Comparison of ENCODE assay signal across 14 cellular contexts in genomic region chr3:111593666-111594065, GRCh38. TPM values are rescaled to one million over a fixed set of nuclear protein-coding genes. Genes with fewer than 3 reads are reported as not detected.
DNase-seq lines count a peak whose midpoint lies in the region; ATAC-seq, FAIRE-seq and TF ChIP-seq lines count a peak whose summit lies in the region.
"Had no signal": no experiment of that assay in that cellular context is flagged by ENCODE, and none has a peak within 500 bp of the region (broad histone marks: within the 10 kb centered on the region; RNA-seq: fewer than 3 reads in every experiment).

No MANE protein-coding gene starts in this region.

- H3K9me3 ChIP-seq in breast epithelium (no peaks in the 10 kb centered on the region), OCI-LY1 (ENCODE audit: low read length) (no peaks in the 10 kb centered on the region), esophagus squamous epithelium (no peaks in the 10 kb centered on the region)

- DNase-seq in MCF 10A (ENCODE audit: unreplicated experiment) (no peak), breast epithelium (ENCODE audit: low spot score in 2 of 2) (no peak), esophagus squamous epithelium (lab: John Stamatoyannopoulos, UW) (no peak), urothelium cell line (ENCODE audit: low spot score) (no peak), NCI-H526 treated with DMSO at 0.1 percent for 48 hours (lab: John Stamatoyannopoulos, UW) (no peak), HCEC 1CT (no peak)
- DNase-seq: activated gamma-delta T cell treated with Interleukin-2 at 50 U/mL for 16 hours, H9, Kasumi-1 had no signal

- no peaks in the 10 kb centered on the region for H3K79me2 ChIP-seq in OCI-LY1 (ENCODE audit: insufficient read depth, low read length)

- no peak overlapping the region for H3K9ac ChIP-seq in OCI-LY1 (ENCODE audit: low read length)

- H3K27me3 ChIP-seq in breast epithelium (no peaks in the 10 kb centered on the region), OCI-LY1 (ENCODE audit: insufficient read depth, low read length) (no peaks in the 10 kb centered on the region), esophagus squamous epithelium (no peaks in the 10 kb centered on the region)

- no peaks in the 10 kb centered on the region for H3F3A ChIP-seq in OCI-LY1 (ENCODE audit: insufficient read depth, low read length)

- intact Hi-C loops in MCF 10A (cut with micrococcal nuclease) (no loop called here), breast epithelium (cut with DNase I; ENCODE audit: low total_unique reads) (no loop called here), esophagus squamous epithelium (cut with DNase I) (no loop called here)

- peaks cover 71% of the 10 kb centered on the region for H3K4me1 Mint-ChIP-seq in MCF 10A (ENCODE audit: insufficient read depth, unreplicated experiment)
- H3K4me1 Mint-ChIP-seq: H9 had no signal

- POLR2A ChIA-PET in MCF 10A (lab: Yijun Ruan, JAX), result interaction anchor here (0.7 to 4.8 kb wide), 12 partner anchors 8 to 385 kb away, joined by 3 to 51 read pairs (median 6); partner anchors contain the start of gene ABHD10

- peak; percentile 94 for FAIRE-seq in urothelium cell line (lab: Jason Lieb, UNC)
- FAIRE-seq: colon had no signal

- no peaks in the 10 kb centered on the region for H3K36me3 Mint-ChIP-seq in MCF 10A (ENCODE audit: insufficient read depth, unreplicated experiment)

- H3K4me1 ChIP-seq in breast epithelium (no peaks in the 10 kb centered on the region), OCI-LY1 (ENCODE audit: insufficient read depth, low read length, severe bottlenecking) (peaks cover 48% of the 10 kb centered on the region), esophagus squamous epithelium (peaks cover 8 to 52% (median 11%) of the 10 kb centered on the region in 3 donors)

- no peaks in the 10 kb centered on the region for H3K9me2 ChIP-seq in OCI-LY1 (ENCODE audit: low read depth, low read length)

- H3K27ac ChIP-seq in breast epithelium (no peak overlapping the region), OCI-LY1 (ENCODE audit: low read depth, low read length, poor library complexity, severe bottlenecking) (peak overlapping the region; percentile 51), esophagus squamous epithelium (peak overlapping the region in 3 of 4 donors; percentile 44 to 67 (median 50))
- H3K27ac ChIP-seq: VCaP had no signal

- H3K4me3 Mint-ChIP-seq in MCF 10A (ENCODE audit: unreplicated experiment), result peak overlapping the region; percentile 64
- H3K4me3 Mint-ChIP-seq: H9 had no signal

- no peak overlapping the region; the same call in 1 of the 2 replicates for H3K4me2 ChIP-seq in OCI-LY1 (ENCODE audit: low read length)

- H3K4me3 ChIP-seq in breast epithelium, result no peak overlapping the region
- H3K4me3 ChIP-seq in OCI-LY1 (ENCODE audit: low read depth, low read length, poor library complexity, severe bottlenecking), result no peak overlapping the region
- H3K4me3 ChIP-seq in esophagus squamous epithelium, result peak overlapping the region in 3 of 4 donors; percentile 14 to 32 (median 30)

- H4K20me1 ChIP-seq in OCI-LY1 (ENCODE audit: insufficient read depth, low read length), result no peaks in the 10 kb centered on the region

- TF ChIP-seq CTCF in MCF 10A (IDR thresholded peaks at IDR 0.05; ENCODE audit: unreplicated experiment) (no peak), breast epithelium (IDR thresholded peaks at IDR 0.05) (no peak), OCI-LY1 (IDR thresholded peaks at IDR 0.05; ENCODE audit: low read length) (no peak), esophagus squamous epithelium (IDR thresholded peaks at IDR 0.05) (no peak)

- no TSS peak for BruUV-seq in MCF 10A (replicated peaks; lab: Mats Ljungman, UMichigan)

- CTCF ChIA-PET in MCF 10A (lab: Yijun Ruan, JAX), result interaction anchor here (0.9 to 3.2 kb wide), 5 partner anchors 9 to 267 kb away, joined by 5 to 18 read pairs (median 8); no protein-coding TSS in a partner anchor

- H3K36me3 ChIP-seq in breast epithelium (no peaks in the 10 kb centered on the region), OCI-LY1 (ENCODE audit: insufficient read depth, low read length) (no peaks in the 10 kb centered on the region), esophagus squamous epithelium (no peaks in the 10 kb centered on the region)

- H2AFZ ChIP-seq in OCI-LY1 (ENCODE audit: low read length), result no peak overlapping the region

- no peak for TF ChIP-seq POLR2A in breast epithelium (IDR thresholded peaks at IDR 0.05)
- TF ChIP-seq POLR2A in esophagus squamous epithelium (IDR thresholded peaks at IDR 0.05), result no peak

- peak overlapping the region; percentile 82 for H3K27ac Mint-ChIP-seq in MCF 10A (ENCODE audit: low read depth, unreplicated experiment)
- H3K27ac Mint-ChIP-seq: H9 had no signal

- WGBS in esophagus squamous epithelium, 2 donors, result 63% methylated on average over 7 of the region's 9 CpGs

- no peak for ATAC-seq in HG03565 (IDR thresholded peaks at IDR 0.05; ENCODE audit: unreplicated experiment)

- no peaks in the 10 kb centered on the region for H3K27me3 Mint-ChIP-seq in MCF 10A (ENCODE audit: insufficient read depth, unreplicated experiment)

- H3K9me3 Mint-ChIP-seq in MCF 10A (ENCODE audit: unreplicated experiment), result no peaks in the 10 kb centered on the region

RNA-seq across cellular contexts. Expression of gene ZBED2, which starts 1.5 kb away (rescaled TPM):
- total RNA-seq in MCF 10A (2022), result 6.5 and 19.0 TPM in 2 replicates
- not detected for total RNA-seq in breast epithelium
- total RNA-seq in esophagus squamous epithelium, result 1 to 10 TPM; 4.2 to 9.4 (median 6.2) TPM
- total RNA-seq: H9, RPMI7951 had no signal

RNA-seq across cellular contexts. Expression of gene CD96, which starts 51.7 kb away (rescaled TPM):
- total RNA-seq in MCF 10A (2022) (0.09 TPM in 1 of 2 replicates, not detected in the other), breast epithelium (1 to 10 TPM; 1.4 to 8.2 (median 6.2) TPM), esophagus squamous epithelium (1 to 10 TPM; 2.4 to 6.9 (median 2.9) TPM)
- total RNA-seq: H9 had no signal

Comparison
In these comparisons a context has a peak if more than half of its experiments do, and no peak if none do; other contexts are left out.
1. H3K27ac ChIP-seq: peak in OCI-LY1 (single experiment) and esophagus squamous epithelium (3 of 4); none in breast epithelium (0 of 2).
2. H3K4me3 ChIP-seq: peak in esophagus squamous epithelium (3 of 4); none in breast epithelium (0 of 3) and OCI-LY1 (single experiment).